8 cellular contexts compared by ENCODE assay signal in genomic region chr13:29849071-29849541, GRCh38. TPM values are rescaled to one million over a fixed set of nuclear protein-coding genes. Genes with fewer than 3 reads are reported as not detected.
DNase-seq lines count a peak whose midpoint lies in the region; ATAC-seq and TF ChIP-seq lines count a peak whose summit lies in the region.

No MANE protein-coding gene starts in this region.

- no peaks in the 10 kb centered on the region for H4K20me1 ChIP-seq in DND-41 (ENCODE audit: insufficient read depth, low read length)

- H3K27me3 Mint-ChIP-seq in endodermal cell (ENCODE audit: insufficient read depth) = no peaks in the 10 kb centered on the region

- TF ChIP-seq CTCF in DND-41 (IDR thresholded peaks at IDR 0.05; ENCODE audit: borderline replicate concordance, extremely low read depth, low read length, poor library complexity, severe bottlenecking) (no peak), endodermal cell (conservative IDR thresholded peaks at IDR 0.05) (no peak), upper lobe of left lung (IDR thresholded peaks at IDR 0.05) (no peak)

- H3K4me3 ChIP-seq in DND-41 (ENCODE audit: low read depth in 1 of 2, low read length in 2 of 2) = peak overlapping the region; percentile 60 to 79
- peak overlapping the region; percentile 99 for H3K4me3 ChIP-seq in endodermal cell (ENCODE audit: low read length)
- H3K4me3 ChIP-seq in mucosa of stomach (ENCODE audit: low read length) = peak overlapping the region; percentile 52
- H3K4me3 ChIP-seq in upper lobe of left lung = peak overlapping the region; percentile 69 to 98 (median 80)

- peaks cover 30% of the 10 kb centered on the region for H3K4me1 Mint-ChIP-seq in endodermal cell

- WGBS in endodermal cell (ENCODE audit: insufficient coverage in 1 of 2, insufficient read length in 1 of 2), 2 experiments = 0% methylated on average over 13 to 20 of the region's 20 CpGs
- 0 to 1% methylated on average over 20 of the region's 20 CpGs for WGBS in upper lobe of left lung, 2 donors

- H3K36me3 ChIP-seq in DND-41 (ENCODE audit: insufficient read depth, low read length) (no peaks in the 10 kb centered on the region), endodermal cell (ENCODE audit: control insufficient read depth, insufficient read depth, low read length) (no peaks in the 10 kb centered on the region), mucosa of stomach (ENCODE audit: control insufficient read depth, insufficient read depth, low read length) (no peaks in the 10 kb centered on the region), upper lobe of left lung (no peaks in the 10 kb centered on the region)

- H3K9me3 ChIP-seq in DND-41 (ENCODE audit: insufficient read depth, low read length, severe bottlenecking) (no peaks in the 10 kb centered on the region), endodermal cell (ENCODE audit: control insufficient read depth, low read length) (no peaks in the 10 kb centered on the region), mucosa of stomach (ENCODE audit: control insufficient read depth, low read length) (no peaks in the 10 kb centered on the region), upper lobe of left lung (no peaks in the 10 kb centered on the region)

- no peaks in the 10 kb centered on the region for H3K36me3 Mint-ChIP-seq in endodermal cell (ENCODE audit: low read depth)

- TF ChIP-seq POLR2A in upper lobe of left lung (IDR thresholded peaks at IDR 0.05) = peak in 1 of 4 donors; percentile 9

- H3K4me1 ChIP-seq in DND-41 (ENCODE audit: insufficient read depth, low read length) (peaks cover 28% of the 10 kb centered on the region), endodermal cell (ENCODE audit: control insufficient read depth, insufficient read depth, low read length) (peaks cover 5% of the 10 kb centered on the region), mucosa of stomach (ENCODE audit: control insufficient read depth, insufficient read depth, low read length) (peaks cover 6% of the 10 kb centered on the region), upper lobe of left lung (peaks cover 17 to 33% (median 26%) of the 10 kb centered on the region in 4 donors)

- TF ChIP-seq EP300 in upper lobe of left lung (IDR thresholded peaks at IDR 0.05) = no peak

- ATAC-seq in DND-41 (ENCODE audit: insufficient read depth, low read depth) (no peak), upper lobe of left lung (ENCODE audit: low FRiP score in 2 of 2) (peak in 1 of 2 donors; percentile 22), HG02840 (IDR thresholded peaks at IDR 0.05; ENCODE audit: low FRiP score, unreplicated experiment) (no peak)

- H3K9me3 Mint-ChIP-seq in endodermal cell = no peaks in the 10 kb centered on the region

- peak overlapping the region; percentile 83 for H3K27ac Mint-ChIP-seq in endodermal cell

- peak overlapping the region; percentile 82 for H3K4me3 Mint-ChIP-seq in endodermal cell

- H3K27ac ChIP-seq in DND-41 (ENCODE audit: low read length) (peak overlapping the region; percentile 65; the same call in 1 of the 2 replicates), endodermal cell (ENCODE audit: low read depth, low read length) (peak overlapping the region; percentile 96), upper lobe of left lung (peak overlapping the region; percentile 95 to 99 (median 99))

- DNase-seq in DND-41 (peak; percentile 12), Kasumi-1 (lab: John Stamatoyannopoulos, UW) (peak; percentile 57 to 69), UCSD-AML1 (lab: John Stamatoyannopoulos, UW; ENCODE audit: unreplicated experiment) (peak; percentile 25), endodermal cell (peak; percentile 53), upper lobe of left lung (no peak), ureter (ENCODE audit: low spot score) (no peak)

- peaks cover 17% of the 10 kb centered on the region for H3K79me2 ChIP-seq in DND-41 (ENCODE audit: insufficient read depth, low read length)

- H3K9ac ChIP-seq in DND-41 (ENCODE audit: low read depth, low read length) (peak overlapping the region; percentile 73), endodermal cell (ENCODE audit: extremely low read depth, low read length, poor library complexity, severe bottlenecking) (peak overlapping the region; percentile 92), mucosa of stomach (ENCODE audit: low read length) (peak overlapping the region; percentile 88)

- no peaks in the 10 kb centered on the region for H3K27me3 ChIP-seq in DND-41 (ENCODE audit: insufficient read depth, low read length, poor library complexity)
- no peaks in the 10 kb centered on the region for H3K27me3 ChIP-seq in endodermal cell (ENCODE audit: control insufficient read depth, insufficient read depth, low read length, poor library complexity, severe bottlenecking)
- H3K27me3 ChIP-seq in mucosa of stomach (ENCODE audit: control insufficient read depth, insufficient read depth, low read length) = no peaks in the 10 kb centered on the region
- no peaks in the 10 kb centered on the region for H3K27me3 ChIP-seq in upper lobe of left lung

- peak overlapping the region; percentile 80 for H2AFZ ChIP-seq in DND-41 (ENCODE audit: low read depth, low read length)

- H3K4me2 ChIP-seq in DND-41 (ENCODE audit: insufficient read depth, low read length) = peak overlapping the region; percentile 80

RNA-seq across cellular contexts. Expression of gene UBL3, which starts 1.3 kb away (rescaled TPM):
- total RNA-seq in endodermal cell (10 to 100 TPM; 16.5 to 22.3 TPM), upper lobe of left lung (100 to 1,000 TPM in 1 of 6 donors, 10 to 100 TPM in 5; 32.5 to 122 (median 53.3) TPM), ureter (31.4 TPM)
- 29.4 TPM for polyA plus RNA-seq in endodermal cell (2013, experiment 1 of 2)
- polyA plus RNA-seq in endodermal cell (2013, experiment 2 of 2) = 26.9 TPM

Comparison
In these comparisons a context has a peak if more than half of its experiments do, and no peak if none do; other contexts are left out.
1. DNase-seq: peak in DND-41 (single experiment), Kasumi-1 (2 of 2), UCSD-AML1 (single experiment) and endodermal cell (single experiment); none in upper lobe of left lung (0 of 2) and ureter (single experiment).
2. Peak in every context shown above with its lines, with median percentiles within 50 percentile points of each other: H3K27ac ChIP-seq, H3K4me3 ChIP-seq and H3K9ac ChIP-seq.